1 cellular context compared by ENCODE assay signal in the genomic region with DNA sequence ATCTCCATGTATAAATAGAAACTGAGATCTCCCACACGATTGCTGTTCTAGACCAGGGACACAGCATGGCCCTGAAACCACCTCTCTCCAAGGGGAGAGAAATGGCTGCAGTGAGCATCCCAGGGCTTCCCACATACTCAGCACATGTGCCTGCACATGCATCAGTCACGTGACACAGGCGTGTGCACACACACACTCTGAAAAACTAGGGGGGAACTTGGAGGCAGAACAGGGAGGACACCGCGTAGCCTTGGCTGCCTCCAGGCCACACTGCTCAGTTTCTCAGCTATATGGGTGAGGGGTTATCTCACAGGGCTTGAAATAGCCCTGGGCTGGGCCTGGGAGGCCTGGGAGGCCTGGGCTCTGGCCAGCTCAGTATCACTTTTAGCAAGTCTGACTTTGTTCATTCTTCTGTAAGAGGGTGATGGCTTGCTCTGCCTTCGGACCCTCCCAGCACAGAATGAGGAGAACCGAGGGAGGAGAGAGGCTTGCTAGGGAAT.
TF ChIP-seq lines count a peak whose summit lies in the region.

No MANE protein-coding gene starts in this region.

TF ChIP-seq in GM23338, 12 proteins besides CTCF, POLR2A, EP300 and RAD21:
- TF ChIP-seq, protein P1, sequence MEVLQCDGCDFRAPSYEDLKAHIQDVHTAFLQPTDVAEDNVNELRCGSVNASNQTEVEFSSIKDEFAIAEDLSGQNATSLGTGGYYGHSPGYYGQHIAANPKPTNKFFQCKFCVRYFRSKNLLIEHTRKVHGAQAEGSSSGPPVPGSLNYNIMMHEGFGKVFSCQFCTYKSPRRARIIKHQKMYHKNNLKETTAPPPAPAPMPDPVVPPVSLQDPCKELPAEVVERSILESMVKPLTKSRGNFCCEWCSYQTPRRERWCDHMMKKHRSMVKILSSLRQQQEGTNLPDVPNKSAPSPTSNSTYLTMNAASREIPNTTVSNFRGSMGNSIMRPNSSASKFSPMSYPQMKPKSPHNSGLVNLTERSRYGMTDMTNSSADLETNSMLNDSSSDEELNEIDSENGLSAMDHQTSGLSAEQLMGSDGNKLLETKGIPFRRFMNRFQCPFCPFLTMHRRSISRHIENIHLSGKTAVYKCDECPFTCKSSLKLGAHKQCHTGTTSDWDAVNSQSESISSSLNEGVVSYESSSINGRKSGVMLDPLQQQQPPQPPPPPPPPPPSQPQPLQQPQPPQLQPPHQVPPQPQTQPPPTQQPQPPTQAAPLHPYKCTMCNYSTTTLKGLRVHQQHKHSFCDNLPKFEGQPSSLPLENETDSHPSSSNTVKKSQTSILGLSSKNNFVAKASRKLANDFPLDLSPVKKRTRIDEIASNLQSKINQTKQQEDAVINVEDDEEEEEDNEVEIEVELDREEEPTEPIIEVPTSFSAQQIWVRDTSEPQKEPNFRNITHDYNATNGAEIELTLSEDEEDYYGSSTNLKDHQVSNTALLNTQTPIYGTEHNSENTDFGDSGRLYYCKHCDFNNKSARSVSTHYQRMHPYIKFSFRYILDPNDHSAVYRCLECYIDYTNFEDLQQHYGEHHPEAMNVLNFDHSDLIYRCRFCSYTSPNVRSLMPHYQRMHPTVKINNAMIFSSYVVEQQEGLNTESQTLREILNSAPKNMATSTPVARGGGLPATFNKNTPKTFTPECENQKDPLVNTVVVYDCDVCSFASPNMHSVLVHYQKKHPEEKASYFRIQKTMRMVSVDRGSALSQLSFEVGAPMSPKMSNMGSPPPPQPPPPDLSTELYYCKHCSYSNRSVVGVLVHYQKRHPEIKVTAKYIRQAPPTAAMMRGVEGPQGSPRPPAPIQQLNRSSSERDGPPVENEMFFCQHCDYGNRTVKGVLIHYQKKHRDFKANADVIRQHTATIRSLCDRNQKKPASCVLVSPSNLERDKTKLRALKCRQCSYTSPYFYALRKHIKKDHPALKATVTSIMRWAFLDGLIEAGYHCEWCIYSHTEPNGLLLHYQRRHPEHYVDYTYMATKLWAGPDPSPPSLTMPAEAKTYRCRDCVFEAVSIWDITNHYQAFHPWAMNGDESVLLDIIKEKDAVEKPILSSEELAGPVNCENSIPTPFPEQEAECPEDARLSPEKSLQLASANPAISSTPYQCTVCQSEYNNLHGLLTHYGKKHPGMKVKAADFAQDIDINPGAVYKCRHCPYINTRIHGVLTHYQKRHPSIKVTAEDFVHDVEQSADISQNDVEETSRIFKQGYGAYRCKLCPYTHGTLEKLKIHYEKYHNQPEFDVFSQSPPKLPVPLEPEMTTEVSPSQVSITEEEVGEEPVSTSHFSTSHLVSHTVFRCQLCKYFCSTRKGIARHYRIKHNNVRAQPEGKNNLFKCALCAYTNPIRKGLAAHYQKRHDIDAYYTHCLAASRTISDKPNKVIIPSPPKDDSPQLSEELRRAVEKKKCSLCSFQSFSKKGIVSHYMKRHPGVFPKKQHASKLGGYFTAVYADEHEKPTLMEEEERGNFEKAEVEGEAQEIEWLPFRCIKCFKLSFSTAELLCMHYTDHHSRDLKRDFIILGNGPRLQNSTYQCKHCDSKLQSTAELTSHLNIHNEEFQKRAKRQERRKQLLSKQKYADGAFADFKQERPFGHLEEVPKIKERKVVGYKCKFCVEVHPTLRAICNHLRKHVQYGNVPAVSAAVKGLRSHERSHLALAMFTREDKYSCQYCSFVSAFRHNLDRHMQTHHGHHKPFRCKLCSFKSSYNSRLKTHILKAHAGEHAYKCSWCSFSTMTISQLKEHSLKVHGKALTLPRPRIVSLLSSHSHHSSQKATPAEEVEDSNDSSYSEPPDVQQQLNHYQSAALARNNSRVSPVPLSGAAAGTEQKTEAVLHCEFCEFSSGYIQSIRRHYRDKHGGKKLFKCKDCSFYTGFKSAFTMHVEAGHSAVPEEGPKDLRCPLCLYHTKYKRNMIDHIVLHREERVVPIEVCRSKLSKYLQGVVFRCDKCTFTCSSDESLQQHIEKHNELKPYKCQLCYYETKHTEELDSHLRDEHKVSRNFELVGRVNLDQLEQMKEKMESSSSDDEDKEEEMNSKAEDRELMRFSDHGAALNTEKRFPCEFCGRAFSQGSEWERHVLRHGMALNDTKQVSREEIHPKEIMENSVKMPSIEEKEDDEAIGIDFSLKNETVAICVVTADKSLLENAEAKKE (CRISPR knock-in tag; IDR thresholded peaks at IDR 0.05) = no peak
- no peak for TF ChIP-seq EZH2phosphoT487 (IDR thresholded peaks at IDR 0.05; ENCODE audit: unreplicated experiment)
- TF ChIP-seq ZNF114 (CRISPR knock-in tag; IDR thresholded peaks at IDR 0.05) = no peak
- no peak for TF ChIP-seq CREB1 (CRISPR knock-in tag; IDR thresholded peaks at IDR 0.05; ENCODE audit: low read depth)
- TF ChIP-seq EZH2 (IDR thresholded peaks at IDR 0.05; ENCODE audit: low read depth, unreplicated experiment) = no peak
- TF ChIP-seq JUNB (IDR thresholded peaks at IDR 0.05; ENCODE audit: unreplicated experiment) = no peak
- no peak for TF ChIP-seq POLR2AphosphoS5 (IDR thresholded peaks at IDR 0.05; ENCODE audit: low read depth)
